ENCODE assay signal across 8 cellular contexts in genomic region chr15:73632670-73633058, GRCh38. TPM values are rescaled to one million over a fixed set of nuclear protein-coding genes. Genes with fewer than 3 reads are reported as not detected.
DNase-seq lines count a peak whose midpoint lies in the region; ATAC-seq and TF ChIP-seq lines count a peak whose summit lies in the region.

No MANE protein-coding gene starts in this region.

- H2AFZ ChIP-seq in HCT116 (ENCODE audit: low read depth, low read length, poor library complexity, severe bottlenecking) (no peak overlapping the region), neural progenitor cell (replicated peaks) (no peak overlapping the region)

- H3K9me3 ChIP-seq in HCT116 (ENCODE audit: control insufficient read depth in 1 of 2, insufficient read depth in 1 of 2, low read depth in 1 of 2, low read length in 2 of 2) (no peaks in the 10 kb centered on the region), T-helper 17 cell (ENCODE audit: control insufficient read depth, low read length, poor library complexity, severe bottlenecking) (no peaks in the 10 kb centered on the region), neural progenitor cell (ENCODE audit: low read depth) (no peaks in the 10 kb centered on the region)

- peak overlapping the region; percentile 94 for H3K27ac Mint-ChIP-seq in T-helper 17 cell
- peak overlapping the region; percentile 84 for H3K27ac Mint-ChIP-seq in neural progenitor cell

- H3K27me3 ChIP-seq in BJ (ENCODE audit: control insufficient read depth, insufficient read depth, low read length), result no peaks in the 10 kb centered on the region
- no peaks in the 10 kb centered on the region for H3K27me3 ChIP-seq in HCT116 (ENCODE audit: insufficient read depth, low read length)
- peaks cover 10% of the 10 kb centered on the region for H3K27me3 ChIP-seq in neural progenitor cell

- H3K4me1 ChIP-seq in HCT116 (ENCODE audit: control insufficient read depth in 1 of 2, insufficient read depth in 2 of 2, low read length in 2 of 2) (peaks cover 21 to 43% of the 10 kb centered on the region in 2 experiments), neural progenitor cell (peaks cover 29% of the 10 kb centered on the region)

- no peak for TF ChIP-seq CTCF in BJ (IDR thresholded peaks at IDR 0.05; ENCODE audit: insufficient read depth, low read depth, low read length)
- no peak for TF ChIP-seq CTCF in HCT116 (IDR thresholded peaks at IDR 0.05 in 2 of 3, conservative IDR thresholded peaks at IDR 0.05 in 1 of 3; ENCODE audit: borderline replicate concordance in 1 of 3, insufficient read depth in 1 of 3, low read depth in 2 of 3, low read length in 2 of 3)
- no peak for TF ChIP-seq CTCF in epithelial cell of esophagus (IDR thresholded peaks at IDR 0.05; ENCODE audit: insufficient read depth, low read depth, low read length, missing control alignments)
- TF ChIP-seq CTCF in neural progenitor cell (IDR thresholded peaks at IDR 0.05), result no peak

- H3K27ac ChIP-seq in HCT116 (ENCODE audit: low read depth, low read length) (peak overlapping the region; percentile 42; the same call in 1 of the 2 replicates), neural progenitor cell (peak overlapping the region; percentile 58)

- no peaks in the 10 kb centered on the region for H3K9me2 ChIP-seq in HCT116 (ENCODE audit: insufficient read depth)

- RAD21 ChIA-PET in HCT116 (lab: Charles Lee; ENCODE audit: low non-redundant PET in 1 of 2, low total read pairs in 2 of 2, uncharacterized antibody in 2 of 2, unreplicated experiment in 2 of 2), result no interaction called here

- H3K27me3 Mint-ChIP-seq in T-helper 17 cell (peaks cover 13% of the 10 kb centered on the region), neural progenitor cell (ENCODE audit: insufficient read depth, low read depth) (no peaks in the 10 kb centered on the region)

- CTCF ChIA-PET in BJ (lab: Yijun Ruan, JAX) (interaction anchor here (1.3 to 3.5 kb wide), 4 partner anchors 15 to 72 kb away, joined by 3 to 21 read pairs (median 6); no protein-coding TSS in a partner anchor), HCT116 (lab: Charles Lee) (no interaction called here)

- intact Hi-C loops in HCT116 (cut with micrococcal nuclease), result no loop called here

- H3K9ac ChIP-seq in HCT116 (ENCODE audit: low read length) (peak overlapping the region; percentile 83), neural progenitor cell (peak overlapping the region; percentile 92)

- ATAC-seq in HCT116, result no peak
- ATAC-seq in T-helper 17 cell, result no peak

- H3K4me3 Mint-ChIP-seq in T-helper 17 cell (peak overlapping the region; percentile 97), neural progenitor cell (peak overlapping the region; percentile 91)

- DNase-seq in BJ (ENCODE audit: low read depth) (no peak), HCT116 (ENCODE audit: low read depth, low spot score) (no peak), T-helper 17 cell (peak in 2 of 3 donors; percentile 10 to 11), epithelial cell of esophagus (ENCODE audit: low read depth) (no peak), neural progenitor cell (ENCODE audit: low spot score) (peak; percentile 42), cerebellum (ENCODE audit: low spot score) (no peak), AG08396 (ENCODE audit: low spot score) (no peak), islet precursor cell (no peak)

- H3F3A ChIP-seq in neural progenitor cell (ENCODE audit: low read depth), result no peaks in the 10 kb centered on the region

- no peak for TF ChIP-seq POLR2A in HCT116 (IDR thresholded peaks at IDR 0.05; ENCODE audit: borderline replicate concordance, extremely low read depth, insufficient read depth, insufficient read length)

- H3K36me3 ChIP-seq in BJ (ENCODE audit: control insufficient read depth, insufficient read depth, low read length), result no peaks in the 10 kb centered on the region
- no peaks in the 10 kb centered on the region for H3K36me3 ChIP-seq in HCT116 (ENCODE audit: control insufficient read depth in 1 of 2, insufficient read depth in 2 of 2, low read length in 2 of 2)
- no peaks in the 10 kb centered on the region for H3K36me3 ChIP-seq in neural progenitor cell

- TF ChIP-seq RAD21 in HCT116 (IDR thresholded peaks at IDR 0.05; ENCODE audit: low read depth), result no peak

- peak overlapping the region; percentile 89 for H3K4me2 ChIP-seq in HCT116 (ENCODE audit: low read length)
- peak overlapping the region; percentile 77 for H3K4me2 ChIP-seq in neural progenitor cell

- peak overlapping the region; percentile 94 for H3K4me3 ChIP-seq in BJ (ENCODE audit: low read depth, low read length)
- peak overlapping the region; percentile 77 to 88 for H3K4me3 ChIP-seq in HCT116 (replicated peaks in 1 of 2; ENCODE audit: low read depth in 1 of 2, low read length in 2 of 2)
- H3K4me3 ChIP-seq in epithelial cell of esophagus (ENCODE audit: low read length), result peak overlapping the region; percentile 84
- peak overlapping the region; percentile 82 for H3K4me3 ChIP-seq in neural progenitor cell

- H3K4me1 Mint-ChIP-seq in T-helper 17 cell, result peaks cover 42% of the 10 kb centered on the region
- H3K4me1 Mint-ChIP-seq in neural progenitor cell, result peaks cover 50% of the 10 kb centered on the region

- H3K79me2 ChIP-seq in HCT116 (ENCODE audit: insufficient read depth, low read length) (peaks cover 52% of the 10 kb centered on the region), neural progenitor cell (ENCODE audit: low read depth) (peaks cover 53% of the 10 kb centered on the region)

- H3K9me3 Mint-ChIP-seq in neural progenitor cell, result no peaks in the 10 kb centered on the region

- POLR2A ChIA-PET in BJ (lab: Charles Lee), result no interaction called here
- POLR2A ChIA-PET in HCT116 (lab: Charles Lee), result interaction anchor here (1.4 kb wide), 1 partner anchor 26 kb away, joined by 7 read pairs; no protein-coding TSS in a partner anchor

- H4K20me1 ChIP-seq in HCT116 (ENCODE audit: insufficient read depth) (peaks cover 13% of the 10 kb centered on the region; the same call in 1 of the 2 replicates), neural progenitor cell (ENCODE audit: low read depth) (peaks cover 51% of the 10 kb centered on the region)

- BruUV-seq in HCT116 (replicated peaks; lab: Mats Ljungman, UMichigan), result no TSS peak

- peaks cover 5% of the 10 kb centered on the region for H3K36me3 Mint-ChIP-seq in T-helper 17 cell (ENCODE audit: low read depth)
- no peaks in the 10 kb centered on the region for H3K36me3 Mint-ChIP-seq in neural progenitor cell

TF ChIP-seq in HCT116, 20 proteins besides CTCF, POLR2A, EP300 and RAD21:
- TF ChIP-seq CBX3 (IDR thresholded peaks at IDR 0.05; ENCODE audit: low read depth) (no peak), SIN3A (IDR thresholded peaks at IDR 0.05; ENCODE audit: low read depth) (no peak), TCF7L2 (IDR thresholded peaks at IDR 0.05; ENCODE audit: borderline replicate concordance, extremely low read depth, insufficient read depth, insufficient read length) (no peak), EGR1 (IDR thresholded peaks at IDR 0.05; ENCODE audit: low read depth) (no peak), SRF (IDR thresholded peaks at IDR 0.05; ENCODE audit: low read depth) (no peak)
TF ChIP-seq in HCT116: peak in this region for 0.

RNA-seq across cellular contexts. Expression of gene NPTN, which starts 0.5 kb away (rescaled TPM):
- 308 and 406 TPM in 2 replicates for polyA plus RNA-seq in BJ (2011; rRNA removed)
- 66.8 and 66.9 TPM in 2 replicates for polyA minus RNA-seq in BJ (2011; rRNA and poly(A)+ RNA removed)
- 90.9 TPM for total RNA-seq in HCT116 (2021; ENCODE audit: unreplicated experiment)
- polyA plus RNA-seq in HCT116 (2012), result 95.1 and 111 TPM in 2 replicates
- total RNA-seq in T-helper 17 cell, result 10 to 100 TPM; 25.0 to 48.5 TPM
- total RNA-seq in neural progenitor cell (ENCODE audit: low replicate concordance), result 84.4 and 110 TPM in 2 replicates
- 122 TPM for total RNA-seq in cerebellum

RNA-seq across cellular contexts. Expression of gene CD276, which starts 51.5 kb away (rescaled TPM):
- polyA plus RNA-seq in BJ (2011; rRNA removed), result 61.9 and 107 TPM in 2 replicates
- polyA minus RNA-seq in BJ (2011; rRNA and poly(A)+ RNA removed), result 28.8 and 45.3 TPM in 2 replicates
- total RNA-seq in HCT116 (2021; ENCODE audit: unreplicated experiment) (75.4 TPM), T-helper 17 cell (not detected), neural progenitor cell (ENCODE audit: low replicate concordance) (62.2 and 147 TPM in 2 replicates), cerebellum (39.6 TPM)
- polyA plus RNA-seq in HCT116 (2012), result 75.6 and 102 TPM in 2 replicates

Comparison
In these comparisons a context has a peak if more than half of its experiments do, and no peak if none do; other contexts are left out.
1. DNase-seq: peak in T-helper 17 cell (2 of 3) and neural progenitor cell (single experiment); none in BJ (single experiment), HCT116 (single experiment), epithelial cell of esophagus (single experiment), cerebellum (single experiment), AG08396 (single experiment) and islet precursor cell (single experiment).
2. RNA of gene CD276, which starts 51.5 kb away (total RNA-seq): 75.4 TPM in HCT116 (single experiment), 62.2 to 147 TPM in neural progenitor cell and 39.6 TPM in cerebellum (single experiment); not detected in T-helper 17 cell; every median in the first group is over 10 times any median in the second.
3. Peak in every context shown above with its lines, with median percentiles within 50 percentile points of each other: H3K4me3 ChIP-seq.